Comparison of ENCODE assay signal across 34 cellular contexts in the genomic region with DNA sequence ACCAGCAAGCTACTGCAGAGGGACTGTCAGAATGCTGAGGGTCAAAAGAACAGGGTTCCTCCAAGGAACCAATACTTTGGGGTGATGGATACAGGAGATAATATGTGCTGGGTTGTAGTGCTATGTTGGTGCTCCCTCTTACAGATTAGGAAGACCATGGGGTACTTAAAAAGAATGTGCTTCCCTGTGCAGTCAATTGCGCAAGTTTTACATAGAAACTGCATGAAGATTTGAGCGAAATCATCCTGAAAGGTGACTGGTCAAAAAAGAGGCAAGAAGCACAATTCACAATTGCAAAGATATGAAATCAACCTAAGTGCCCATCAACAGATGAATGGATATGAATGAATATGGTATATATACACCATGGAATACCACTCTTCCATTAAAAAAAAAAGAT. TPM values are rescaled to one million over a fixed set of nuclear protein-coding genes. Genes with fewer than 3 reads are reported as not detected.
"Had no signal": no experiment of that assay in that cellular context is flagged by ENCODE, and none has a peak within 500 bp of the region (broad histone marks: within the 10 kb centered on the region; RNA-seq: fewer than 3 reads in every experiment).

No MANE protein-coding gene starts in this region.

- H3K4me1 ChIP-seq: colonic mucosa, left lung, lower lobe of right lung had no signal

- H3K27me3 ChIP-seq: colonic mucosa, esophagus squamous epithelium, gastrocnemius medialis, heart right ventricle, left lung had no signal

- H3K4me3 Mint-ChIP-seq: dendritic cell treated with granulocyte-macrophage colony-stimulating factor and Interleukin-4, amounts not matched to agents 40 ng/mL and 50 ng/mL, for 4 days; effector memory CD8-positive, alpha-beta T cell; endodermal cell; mesothelial cell of epicardium; naive B cell had no signal

- H3K4me1 Mint-ChIP-seq: endodermal cell, mesothelial cell of epicardium, naive B cell had no signal

- H3K27me3 Mint-ChIP-seq: dendritic cell treated with granulocyte-macrophage colony-stimulating factor and Interleukin-4, amounts not matched to agents 40 ng/mL and 50 ng/mL, for 4 days had no signal

- H3K36me3 ChIP-seq: colonic mucosa, esophagus squamous epithelium, gastrocnemius medialis, heart right ventricle, left lung, lower lobe of right lung had no signal

- DNase-seq: colonic mucosa; cortex of kidney; effector CD8-positive, alpha-beta T cell; effector memory CD8-positive, alpha-beta T cell; endodermal cell; erythroblast; esophagus squamous epithelium; foreskin fibroblast; foreskin melanocyte; gastrocnemius medialis; glutamatergic neuron; head of caudate nucleus; heart right ventricle; hippocampal formation; left cardiac atrium; left lung; left ventricle myocardium superior; lower lobe of right lung; mesenchymal stem cell; mucosa of descending colon; naive B cell had no signal

- FAIRE-seq: endometrium, islet of Langerhans, keratinocyte had no signal

- H3K27ac ChIP-seq: colonic mucosa, epithelial cell of prostate, esophagus squamous epithelium, gastrocnemius medialis, heart right ventricle, left lung, lower lobe of right lung had no signal

- H3K36me3 Mint-ChIP-seq: mesothelial cell of epicardium, naive B cell had no signal

- H3K4me3 ChIP-seq: colonic mucosa, esophagus squamous epithelium, gastrocnemius medialis, heart right ventricle, left lung, lower lobe of right lung, mucosa of descending colon had no signal

- ATAC-seq: effector memory CD8-positive, alpha-beta T cell; esophagus mucosa; gastrocnemius medialis; heart right ventricle; left cardiac atrium; left lung; left ventricle myocardium superior; lower lobe of right lung; mucosa of descending colon had no signal

- H3K9me3 Mint-ChIP-seq: dendritic cell treated with granulocyte-macrophage colony-stimulating factor and Interleukin-4, amounts not matched to agents 40 ng/mL and 50 ng/mL, for 4 days; effector memory CD8-positive, alpha-beta T cell; endodermal cell; mesothelial cell of epicardium had no signal

- H3K27ac Mint-ChIP-seq: dendritic cell treated with granulocyte-macrophage colony-stimulating factor and Interleukin-4, amounts not matched to agents 40 ng/mL and 50 ng/mL, for 4 days; effector memory CD8-positive, alpha-beta T cell; endodermal cell; mesothelial cell of epicardium; naive B cell had no signal

- H3K9me3 ChIP-seq: colonic mucosa, esophagus squamous epithelium, gastrocnemius medialis, heart right ventricle, left lung, lower lobe of right lung, mucosa of descending colon had no signal

RNA-seq across cellular contexts. Expression of a gene that starts 33.9 kb away (rescaled TPM):
- total RNA-seq: dermis microvascular lymphatic vessel endothelial cell, glomerular endothelial cell, heart right ventricle, kidney epithelial cell, left cardiac atrium, left lung, left ventricle myocardium superior, lower lobe of right lung, lung microvascular endothelial cell, mesenteric fat pad, mesothelial cell of epicardium, mucosa of descending colon, myocyte had no signal
